ENCODE assay signal across 19 cellular contexts in genomic region chr18:57856707-57857280, GRCh38. TPM values are rescaled to one million over a fixed set of nuclear protein-coding genes. Genes with fewer than 3 reads are reported as not detected.
"Had no signal": no experiment of that assay in that cellular context is flagged by ENCODE, and none has a peak within 500 bp of the region (broad histone marks: within the 10 kb centered on the region; RNA-seq: fewer than 3 reads in every experiment).

No MANE protein-coding gene starts in this region.

- H3K4me1 ChIP-seq: body of pancreas, sigmoid colon, stomach had no signal

- H3K27me3 ChIP-seq: body of pancreas, dorsolateral prefrontal cortex, ovary, sigmoid colon, stomach had no signal

- H3K36me3 ChIP-seq: ovary, sigmoid colon, stomach had no signal

- H3K36me3 Mint-ChIP-seq: activated naive CD8-positive, alpha-beta T cell treated with anti-CD3 and anti-CD28 coated beads, Interleukin-2, amount 10 ng/mL, durations not matched to agents 7 days and 5 days; stimulated activated effector memory CD8-positive, alpha-beta T cell treated with anti-CD3 and anti-CD28 coated beads, Interleukin-12 subunit alpha, Interleukin-12 subunit beta, amount 100 ng/mL, for 72 hours had no signal

- H3K4me3 ChIP-seq: body of pancreas, dorsolateral prefrontal cortex, ovary, sigmoid colon, stomach had no signal

- DNase-seq: activated CD4-positive, alpha-beta T cell treated with anti-CD3 and anti-CD28 coated beads, Interleukin-2, amount 10 ng/mL, durations not matched to agents 7 days and 5 days; activated CD8-positive, alpha-beta T cell treated with anti-CD3 and anti-CD28 coated beads, Interleukin-2, amount 10 ng/mL, durations not matched to agents 7 days and 5 days; activated naive CD4-positive, alpha-beta T cell treated with Interleukin-2 at 50 U/mL for 16 hours; activated naive CD8-positive, alpha-beta T cell treated with anti-CD3 and anti-CD28 coated beads, Interleukin-2, amount 10 ng/mL, durations not matched to agents 7 days and 5 days; activated T-cell treated with anti-CD3 and anti-CD28 coated beads, Interleukin-2, amount 50 U/mL, for 24 hours; amygdala; body of pancreas; dorsolateral prefrontal cortex; foreskin melanocyte; left ventricle myocardium superior; ovary; sigmoid colon; stimulated activated CD4-positive, alpha-beta T cell treated with anti-CD3 and anti-CD28 coated beads, Interleukin-4, amount 100 ng/mL, for 24 hours; stomach; T1000; trophoblast cell had no signal

- H3K9me3 Mint-ChIP-seq: activated CD4-positive, alpha-beta T cell treated with anti-CD3 and anti-CD28 coated beads, Interleukin-2, amount 10 ng/mL, durations not matched to agents 7 days and 5 days; activated naive CD8-positive, alpha-beta T cell treated with anti-CD3 and anti-CD28 coated beads, Interleukin-2, amount 10 ng/mL, durations not matched to agents 7 days and 5 days; activated T-cell treated with anti-CD3 and anti-CD28 coated beads, Interleukin-2, amount 50 U/mL, for 24 hours; activated T-helper 2 cell treated with anti-CD3 and anti-CD28 coated beads, Interferon-gamma antibody, Interleukin-2, Interleukin-4, amounts not matched to agents 10 μg/mL and 5 μg/mL and 100 μg/mL, durations not matched to agents 14 hours and 24 hours and 36 hours; stimulated activated effector memory CD8-positive, alpha-beta T cell treated with anti-CD3 and anti-CD28 coated beads, Interleukin-12 subunit alpha, Interleukin-12 subunit beta, amount 100 ng/mL, for 72 hours had no signal

- H3K4me1 Mint-ChIP-seq: activated CD4-positive, alpha-beta T cell treated with anti-CD3 and anti-CD28 coated beads, Interleukin-2, amount 10 ng/mL, durations not matched to agents 7 days and 5 days; activated naive CD8-positive, alpha-beta T cell treated with anti-CD3 and anti-CD28 coated beads, Interleukin-2, amount 10 ng/mL, durations not matched to agents 7 days and 5 days; stimulated activated effector memory CD8-positive, alpha-beta T cell treated with anti-CD3 and anti-CD28 coated beads, Interleukin-12 subunit alpha, Interleukin-12 subunit beta, amount 100 ng/mL, for 72 hours had no signal

- H3K9me3 ChIP-seq: body of pancreas, ovary, sigmoid colon, stomach had no signal

- H3K27ac ChIP-seq: body of pancreas, dorsolateral prefrontal cortex, ovary, sigmoid colon, stomach had no signal

- H3K4me3 Mint-ChIP-seq: activated CD4-positive, alpha-beta T cell treated with anti-CD3 and anti-CD28 coated beads, Interleukin-2, amount 10 ng/mL, durations not matched to agents 7 days and 5 days; activated CD8-positive, alpha-beta T cell treated with anti-CD3 and anti-CD28 coated beads, Interleukin-2, amount 10 ng/mL, durations not matched to agents 7 days and 5 days; activated naive CD8-positive, alpha-beta T cell treated with anti-CD3 and anti-CD28 coated beads, Interleukin-2, amount 10 ng/mL, durations not matched to agents 7 days and 5 days; activated T-cell treated with anti-CD3 and anti-CD28 coated beads, Interleukin-2, amount 50 U/mL, for 24 hours; stimulated activated effector memory CD8-positive, alpha-beta T cell treated with anti-CD3 and anti-CD28 coated beads, Interleukin-12 subunit alpha, Interleukin-12 subunit beta, amount 100 ng/mL, for 72 hours had no signal

- H3K27ac Mint-ChIP-seq: activated CD4-positive, alpha-beta T cell treated with anti-CD3 and anti-CD28 coated beads, Interleukin-2, amount 10 ng/mL, durations not matched to agents 7 days and 5 days; activated CD8-positive, alpha-beta T cell treated with anti-CD3 and anti-CD28 coated beads, Interleukin-2, amount 10 ng/mL, durations not matched to agents 7 days and 5 days; activated naive CD8-positive, alpha-beta T cell treated with anti-CD3 and anti-CD28 coated beads, Interleukin-2, amount 10 ng/mL, durations not matched to agents 7 days and 5 days; activated T-cell treated with anti-CD3 and anti-CD28 coated beads, Interleukin-2, amount 50 U/mL, for 24 hours; activated T-helper 2 cell treated with anti-CD3 and anti-CD28 coated beads, Interferon-gamma antibody, Interleukin-2, Interleukin-4, amounts not matched to agents 10 μg/mL and 5 μg/mL and 100 μg/mL, durations not matched to agents 14 hours and 24 hours and 36 hours; stimulated activated effector memory CD8-positive, alpha-beta T cell treated with anti-CD3 and anti-CD28 coated beads, Interleukin-12 subunit alpha, Interleukin-12 subunit beta, amount 100 ng/mL, for 72 hours had no signal

RNA-seq across cellular contexts. Expression of gene ATP8B1, which starts 53.7 kb away (rescaled TPM):
- total RNA-seq: activated CD4-positive, alpha-beta T cell treated with anti-CD3 and anti-CD28 coated beads, Interleukin-2, amount 10 ng/mL, durations not matched to agents 7 days and 5 days; activated T-helper 2 cell treated with anti-CD3 and anti-CD28 coated beads, Interferon-gamma antibody, Interleukin-2, Interleukin-4, amounts not matched to agents 10 μg/mL and 5 μg/mL and 100 μg/mL, durations not matched to agents 14 hours and 24 hours and 36 hours; mononuclear cell had no signal
